Comparison of ENCODE assay signal across 1 cellular context in genomic region chrX:2628751-2629315, GRCh38.
A peak's percentile ranks its signal among the peaks of the same experiment; 100 is the strongest.
TF ChIP-seq lines count a peak whose summit lies in the region.

No MANE protein-coding gene starts in this region.

TF ChIP-seq in GM12878, 131 proteins besides CTCF, POLR2A, EP300 and RAD21 (continued from another document):
- TF ChIP-seq HSF1 (IDR thresholded peaks at IDR 0.05; ENCODE audit: low read depth, low read length): no peak
- TF ChIP-seq SRF (IDR thresholded peaks at IDR 0.05; ENCODE audit: low read depth in 2 of 2, low read length in 2 of 2): peak; percentile 79 to 90
- no peak for TF ChIP-seq WRNIP1 (IDR thresholded peaks at IDR 0.05; ENCODE audit: borderline replicate concordance, low read depth, low read length)
- TF ChIP-seq POLR2AphosphoS2 (IDR thresholded peaks at IDR 0.05; ENCODE audit: low read depth, low read length): no peak
- no peak for TF ChIP-seq ESRRA (IDR thresholded peaks at IDR 0.05; ENCODE audit: low read length)
- TF ChIP-seq PAX8 (IDR thresholded peaks at IDR 0.05): no peak
- no peak for TF ChIP-seq POU2F2 (IDR thresholded peaks at IDR 0.05; ENCODE audit: borderline replicate concordance, low read depth, low read length)
- no peak for TF ChIP-seq CUX1 (IDR thresholded peaks at IDR 0.05; ENCODE audit: insufficient replicate concordance, low read depth, low read length)
- TF ChIP-seq TARDBP (IDR thresholded peaks at IDR 0.05; ENCODE audit: borderline replicate concordance): no peak
